8 cellular contexts compared by ENCODE assay signal in genomic region chr5:21817668-21818419, GRCh38.
DNase-seq lines count a peak whose midpoint lies in the region; ATAC-seq lines count a peak whose summit lies in the region.

No MANE protein-coding gene starts in this region.

- H3K4me3 Mint-ChIP-seq in activated CD8-positive, alpha-beta T cell treated with anti-CD3 and anti-CD28 coated beads, Interleukin-2, amount 10 ng/mL, durations not matched to agents 7 days and 5 days: peak overlapping the region; percentile 34

- H3K27ac Mint-ChIP-seq in activated CD8-positive, alpha-beta T cell treated with anti-CD3 and anti-CD28 coated beads, Interleukin-2, amount 10 ng/mL, durations not matched to agents 7 days and 5 days: no peak overlapping the region

- H3K9me3 ChIP-seq in muscle layer of duodenum (ENCODE audit: control insufficient read depth in 1 of 2, low read length in 2 of 2): no peaks in the 10 kb centered on the region

- peak; percentile 37 for DNase-seq in ELR (ENCODE audit: low read depth)
- DNase-seq in Kasumi-1 (lab: John Stamatoyannopoulos, UW): peak; percentile 4 to 45
- no peak for DNase-seq in activated CD8-positive, alpha-beta T cell treated with anti-CD3 and anti-CD28 coated beads, Interleukin-2, amount 10 ng/mL, durations not matched to agents 7 days and 5 days
- DNase-seq in effector CD8-positive, alpha-beta T cell (lab: John Stamatoyannopoulos, UW): no peak
- no peak for DNase-seq in GM19238 (ENCODE audit: insufficient read length, low spot score)

- H3K27me3 ChIP-seq in muscle layer of duodenum (ENCODE audit: low read depth, low read length): no peaks in the 10 kb centered on the region

- no peaks in the 10 kb centered on the region for H3K9me3 Mint-ChIP-seq in activated CD8-positive, alpha-beta T cell treated with anti-CD3 and anti-CD28 coated beads, Interleukin-2, amount 10 ng/mL, durations not matched to agents 7 days and 5 days (ENCODE audit: insufficient read depth)

- H3K36me3 ChIP-seq in muscle layer of duodenum (ENCODE audit: control insufficient read depth in 1 of 2, insufficient read depth in 2 of 2, low read length in 2 of 2): no peaks in the 10 kb centered on the region

- peaks cover 3% of the 10 kb centered on the region for H3K4me1 Mint-ChIP-seq in activated CD8-positive, alpha-beta T cell treated with anti-CD3 and anti-CD28 coated beads, Interleukin-2, amount 10 ng/mL, durations not matched to agents 7 days and 5 days (ENCODE audit: low read depth)

- H3K27ac ChIP-seq in muscle layer of duodenum (ENCODE audit: low read length): no peak overlapping the region

- ATAC-seq in activated CD8-positive, alpha-beta T cell treated with anti-CD3 and anti-CD28 coated beads, Interleukin-2, amount 10 ng/mL, durations not matched to agents 7 days and 5 days: no peak
- no peak for ATAC-seq in HG03354 (IDR thresholded peaks at IDR 0.05; ENCODE audit: poor library complexity, severe bottlenecking, unreplicated experiment)
- ATAC-seq in HG02884 (IDR thresholded peaks at IDR 0.05; ENCODE audit: unreplicated experiment): no peak

- H3K4me1 ChIP-seq in muscle layer of duodenum (ENCODE audit: control insufficient read depth in 1 of 2, insufficient read depth in 2 of 2, low read length in 2 of 2): no peaks in the 10 kb centered on the region

- H3K27me3 Mint-ChIP-seq in activated CD8-positive, alpha-beta T cell treated with anti-CD3 and anti-CD28 coated beads, Interleukin-2, amount 10 ng/mL, durations not matched to agents 7 days and 5 days (ENCODE audit: low read depth): no peaks in the 10 kb centered on the region

- H3K36me3 Mint-ChIP-seq in activated CD8-positive, alpha-beta T cell treated with anti-CD3 and anti-CD28 coated beads, Interleukin-2, amount 10 ng/mL, durations not matched to agents 7 days and 5 days (ENCODE audit: low read depth): no peaks in the 10 kb centered on the region

- CTCF ChIA-PET in activated CD8-positive, alpha-beta T cell treated with anti-CD3 and anti-CD28 coated beads, Interleukin-2, amount 10 ng/mL, durations not matched to agents 7 days and 5 days (lab: Charles Lee): no interaction called here

- peak overlapping the region; percentile 7 to 32 for H3K4me3 ChIP-seq in muscle layer of duodenum (ENCODE audit: low read depth in 1 of 2, low read length in 2 of 2)

- POLR2A ChIA-PET in activated CD8-positive, alpha-beta T cell treated with anti-CD3 and anti-CD28 coated beads, Interleukin-2, amount 10 ng/mL, durations not matched to agents 7 days and 5 days (lab: Charles Lee): no interaction called here

Comparison
In these comparisons a context has a peak if more than half of its experiments do, and no peak if none do; other contexts are left out.
1. DNase-seq: peak in ELR (single experiment) and Kasumi-1 (2 of 2); none in activated CD8-positive, alpha-beta T cell treated with anti-CD3 and anti-CD28 coated beads, Interleukin-2, amount 10 ng/mL, durations not matched to agents 7 days and 5 days (single experiment), effector CD8-positive, alpha-beta T cell (single experiment) and GM19238 (single experiment).